Comparison of ENCODE assay signal across 18 cellular contexts in genomic region chr12:28390716-28391452, GRCh38.
DNase-seq lines count a peak whose midpoint lies in the region; ATAC-seq, FAIRE-seq and TF ChIP-seq lines count a peak whose summit lies in the region.
"Had no signal": no experiment of that assay in that cellular context is flagged by ENCODE, and none has a peak within 500 bp of the region (broad histone marks: within the 10 kb centered on the region; RNA-seq: fewer than 3 reads in every experiment).

No MANE protein-coding gene starts in this region.

- no peaks in the 10 kb centered on the region for H3K79me1 ChIP-seq in mesendoderm (ENCODE audit: low read length)

- H4K20me1 ChIP-seq in astrocyte (ENCODE audit: insufficient read depth, low read length) (no peaks in the 10 kb centered on the region), neural progenitor cell (ENCODE audit: low read depth) (no peaks in the 10 kb centered on the region)

- H3K36me3 Mint-ChIP-seq in astrocyte (ENCODE audit: low read depth, unreplicated experiment) (peaks cover 5% of the 10 kb centered on the region), neural progenitor cell (no peaks in the 10 kb centered on the region)

- ATAC-seq in left ventricle myocardium superior (peak; percentile 28), right cardiac atrium (no peak)
- ATAC-seq: stimulated activated naive CD8-positive, alpha-beta T cell treated with anti-CD3 and anti-CD28 coated beads, Interleukin-15, amount 100 ng/mL, for 72 hours; T-helper 17 cell had no signal

- H3K4me3 Mint-ChIP-seq in astrocyte (ENCODE audit: unreplicated experiment) (no peak overlapping the region), neural progenitor cell (no peak overlapping the region)
- H3K4me3 Mint-ChIP-seq: stimulated activated naive CD8-positive, alpha-beta T cell treated with anti-CD3 and anti-CD28 coated beads, Interleukin-15, amount 100 ng/mL, for 72 hours; T-helper 17 cell had no signal

- WGBS in right cardiac atrium, result 59% methylated on average over 5 of the region's 5 CpGs
- no CpG with 5 or more reads among the region's 5 CpGs for WGBS in mesendoderm (ENCODE audit: extremely low coverage, insufficient coverage, low lambda C conversion rate)

- FAIRE-seq in astrocyte (lab: Jason Lieb, UNC), result peak; percentile 67

- H2AFZ ChIP-seq in astrocyte (ENCODE audit: low read depth, low read length) (no peak overlapping the region), neural progenitor cell (replicated peaks) (no peak overlapping the region)

- H3K36me3 ChIP-seq in astrocyte (ENCODE audit: insufficient read depth, low read length) (no peaks in the 10 kb centered on the region), WERI-Rb-1 (no peaks in the 10 kb centered on the region), mesendoderm (ENCODE audit: control insufficient read depth, insufficient read depth, low read length) (no peaks in the 10 kb centered on the region), neural progenitor cell (no peaks in the 10 kb centered on the region)
- H3K36me3 ChIP-seq: vagina had no signal

- intact Hi-C loops in left ventricle myocardium superior (cut with micrococcal nuclease), result no loop called here
- intact Hi-C loops in right cardiac atrium (cut with DNase I), result no loop called here

- H3K9me3 ChIP-seq in right cardiac atrium (ENCODE audit: control insufficient read depth, low read length) (no peaks in the 10 kb centered on the region), astrocyte (ENCODE audit: insufficient read depth, low read depth, low read length) (no peaks in the 10 kb centered on the region), WERI-Rb-1 (ENCODE audit: severe bottlenecking) (no peaks in the 10 kb centered on the region), neural progenitor cell (ENCODE audit: low read depth) (no peaks in the 10 kb centered on the region)
- H3K9me3 ChIP-seq: vagina had no signal

- no peak overlapping the region for H3K18ac ChIP-seq in mesendoderm (ENCODE audit: low read length)

- no peaks in the 10 kb centered on the region for H3F3A ChIP-seq in neural progenitor cell (ENCODE audit: low read depth)

- H3K27me3 ChIP-seq in right cardiac atrium (ENCODE audit: control insufficient read depth, insufficient read depth) (no peaks in the 10 kb centered on the region), astrocyte (ENCODE audit: insufficient read depth, low read length) (no peaks in the 10 kb centered on the region), WERI-Rb-1 (ENCODE audit: insufficient read depth, low read depth, severe bottlenecking) (no peaks in the 10 kb centered on the region), mesendoderm (ENCODE audit: insufficient read depth, low read length, poor library complexity) (no peaks in the 10 kb centered on the region), neural progenitor cell (no peaks in the 10 kb centered on the region)
- H3K27me3 ChIP-seq: vagina had no signal

- TF ChIP-seq CTCF in astrocyte (IDR thresholded peaks at IDR 0.05; ENCODE audit: insufficient read depth, low read depth, low read length), result no peak
- no peak for TF ChIP-seq CTCF in WERI-Rb-1 (IDR thresholded peaks at IDR 0.05; ENCODE audit: low read depth, low read length)
- no peak for TF ChIP-seq CTCF in neural progenitor cell (IDR thresholded peaks at IDR 0.05)
- no peak for TF ChIP-seq CTCF in GM13976 (IDR thresholded peaks at IDR 0.05; ENCODE audit: borderline replicate concordance, control extremely low read depth, extremely low read depth, insufficient read depth, missing control alignments)

- no peak overlapping the region for H3K4me3 ChIP-seq in right cardiac atrium (ENCODE audit: low read length)
- no peak overlapping the region for H3K4me3 ChIP-seq in astrocyte (ENCODE audit: insufficient read depth, low read depth, low read length)
- no peak overlapping the region for H3K4me3 ChIP-seq in WERI-Rb-1 (ENCODE audit: low read depth, low read length)
- no peak overlapping the region for H3K4me3 ChIP-seq in mesendoderm (ENCODE audit: low read length)
- H3K4me3 ChIP-seq in neural progenitor cell, result no peak overlapping the region
- H3K4me3 ChIP-seq: vagina had no signal

- no peak overlapping the region for H2BK120ac ChIP-seq in mesendoderm (ENCODE audit: low read depth, low read length)

- H3K4ac ChIP-seq in mesendoderm (ENCODE audit: low read depth, low read length), result no peak overlapping the region

- H2BK5ac ChIP-seq in mesendoderm (ENCODE audit: low read length), result no peak overlapping the region

- no peak overlapping the region for H3K56ac ChIP-seq in mesendoderm (ENCODE audit: low read length)

- in situ Hi-C loops in GM13976 (cut with MboI; ENCODE audit: low sequenced_read_pairs, unreplicated experiment), result no loop called here

- no peaks in the 10 kb centered on the region for H3K4me1 ChIP-seq in right cardiac atrium (ENCODE audit: control insufficient read depth, insufficient read depth, low read length)
- H3K4me1 ChIP-seq in astrocyte (ENCODE audit: insufficient read depth, low read length), result peaks cover 3% of the 10 kb centered on the region
- H3K4me1 ChIP-seq in mesendoderm (ENCODE audit: control insufficient read depth, low read depth, low read length), result no peaks in the 10 kb centered on the region
- H3K4me1 ChIP-seq in neural progenitor cell, result peaks cover 6% of the 10 kb centered on the region
- H3K4me1 ChIP-seq: vagina had no signal

- H3K9ac ChIP-seq in astrocyte (ENCODE audit: low read length) (no peak overlapping the region), mesendoderm (ENCODE audit: low read length) (no peak overlapping the region), neural progenitor cell (no peak overlapping the region)

- H2AK5ac ChIP-seq in mesendoderm (ENCODE audit: low read length), result no peak overlapping the region

- DNase-seq in left ventricle myocardium superior, result no peak
- no peak for DNase-seq in right cardiac atrium
- DNase-seq in astrocyte (ENCODE audit: low read depth), result peak; percentile 44
- peak; percentile 67 for DNase-seq in iris pigment epithelial cell (ENCODE audit: low read depth)
- no peak for DNase-seq in WERI-Rb-1
- DNase-seq in mesendoderm, result no peak
- DNase-seq in neural progenitor cell (ENCODE audit: low spot score), result no peak
- DNase-seq in GM13976 (ENCODE audit: low spot score), result no peak
- DNase-seq: activated CD4-positive, CD25-positive, alpha-beta regulatory T cell; aorta; cortex of kidney; NCI-H1436 treated with DMSO at 0.1 percent for 48 hours; SHP77; stimulated activated CD4-positive, alpha-beta T cell treated with anti-CD3 and anti-CD28 coated beads, Interleukin-15, amount 100 ng/mL, for 24 hours; stimulated activated naive CD8-positive, alpha-beta T cell treated with anti-CD3 and anti-CD28 coated beads, Interleukin-15, amount 100 ng/mL, for 72 hours; T-helper 17 cell had no signal

- no peaks in the 10 kb centered on the region for H3K79me2 ChIP-seq in astrocyte (ENCODE audit: insufficient read depth, low read length)
- H3K79me2 ChIP-seq in mesendoderm (ENCODE audit: control insufficient read depth, insufficient read depth, low read length), result no peaks in the 10 kb centered on the region
- H3K79me2 ChIP-seq in neural progenitor cell (ENCODE audit: low read depth), result no peaks in the 10 kb centered on the region

- H3K4me1 Mint-ChIP-seq in astrocyte (ENCODE audit: low read depth, unreplicated experiment), result no peaks in the 10 kb centered on the region
- peaks cover 3% of the 10 kb centered on the region for H3K4me1 Mint-ChIP-seq in neural progenitor cell
- H3K4me1 Mint-ChIP-seq: stimulated activated naive CD8-positive, alpha-beta T cell treated with anti-CD3 and anti-CD28 coated beads, Interleukin-15, amount 100 ng/mL, for 72 hours had no signal

- H3K9me3 Mint-ChIP-seq in astrocyte (ENCODE audit: unreplicated experiment), result no peaks in the 10 kb centered on the region
- no peaks in the 10 kb centered on the region for H3K9me3 Mint-ChIP-seq in neural progenitor cell

- peak overlapping the region; percentile 59 for H3K4me2 ChIP-seq in astrocyte (ENCODE audit: low read length)
- no peak overlapping the region for H3K4me2 ChIP-seq in mesendoderm (ENCODE audit: low read length)
- no peak overlapping the region for H3K4me2 ChIP-seq in neural progenitor cell

- no peak overlapping the region for H2BK15ac ChIP-seq in mesendoderm (replicated peaks; ENCODE audit: low read depth)

- H3K27me3 Mint-ChIP-seq in astrocyte (ENCODE audit: low read depth, unreplicated experiment) (no peaks in the 10 kb centered on the region), neural progenitor cell (ENCODE audit: insufficient read depth, low read depth) (no peaks in the 10 kb centered on the region)
- H3K27me3 Mint-ChIP-seq: progenitor cell of endocrine pancreas; stimulated activated naive CD8-positive, alpha-beta T cell treated with anti-CD3 and anti-CD28 coated beads, Interleukin-15, amount 100 ng/mL, for 72 hours; T-helper 17 cell had no signal

- H3K27ac ChIP-seq in right cardiac atrium (ENCODE audit: low read length) (no peak overlapping the region), astrocyte (ENCODE audit: low read depth, low read length) (peak overlapping the region; percentile 77), WERI-Rb-1 (no peak overlapping the region), mesendoderm (ENCODE audit: low read depth, low read length) (no peak overlapping the region), neural progenitor cell (no peak overlapping the region)
- H3K27ac ChIP-seq: vagina had no signal

- no peak overlapping the region for H3K23ac ChIP-seq in mesendoderm (ENCODE audit: low read length)

- H3K27ac Mint-ChIP-seq in astrocyte (ENCODE audit: unreplicated experiment) (no peak overlapping the region), neural progenitor cell (no peak overlapping the region)
- H3K27ac Mint-ChIP-seq: progenitor cell of endocrine pancreas; stimulated activated naive CD8-positive, alpha-beta T cell treated with anti-CD3 and anti-CD28 coated beads, Interleukin-15, amount 100 ng/mL, for 72 hours; T-helper 17 cell had no signal

- no peak overlapping the region for H4K8ac ChIP-seq in mesendoderm (ENCODE audit: low read depth, low read length)

- H4K5ac ChIP-seq in mesendoderm (ENCODE audit: low read length), result no peak overlapping the region

Comparison
In these comparisons a context has a peak if more than half of its experiments do, and no peak if none do; other contexts are left out.
1. DNase-seq: peak in astrocyte (single experiment) and iris pigment epithelial cell (single experiment); none in left ventricle myocardium superior (single experiment), right cardiac atrium (0 of 3), WERI-Rb-1 (single experiment), mesendoderm (single experiment), neural progenitor cell (single experiment) and GM13976 (single experiment).